ENCODE assay signal across 1 cellular context in genomic region chr17:49002331-49002730, GRCh38.
TF ChIP-seq lines count a peak whose summit lies in the region.

No MANE protein-coding gene starts in this region.

TF ChIP-seq in H1, 55 proteins besides CTCF, POLR2A, EP300 and RAD21:
- no peak for TF ChIP-seq RXRA (IDR thresholded peaks at IDR 0.05; ENCODE audit: insufficient read depth, low read depth, low read length)
- no peak for TF ChIP-seq SUZ12 (IDR thresholded peaks at IDR 0.05; ENCODE audit: low read length)
- no peak for TF ChIP-seq CTBP2 (IDR thresholded peaks at IDR 0.05; ENCODE audit: borderline replicate concordance, insufficient read depth, insufficient read length, low read length)
- no peak for TF ChIP-seq SP2 (IDR thresholded peaks at IDR 0.05; ENCODE audit: low read length)
- no peak for TF ChIP-seq TAF1 (IDR thresholded peaks at IDR 0.05; ENCODE audit: low read depth, low read length)
- TF ChIP-seq ATF3 (IDR thresholded peaks at IDR 0.05; ENCODE audit: insufficient read depth, low read depth, low read length), result no peak
- TF ChIP-seq ATF2 (IDR thresholded peaks at IDR 0.05; ENCODE audit: low read length), result no peak
TF ChIP-seq in H1: peak in this region for 0.
